In genomic region chrX:21874182-21874581, GRCh38 we compare ENCODE assay signal across 6 cellular contexts. TPM values are rescaled to one million over a fixed set of nuclear protein-coding genes. Genes with fewer than 3 reads are reported as not detected.
A peak's percentile ranks its signal among the peaks of the same experiment; 100 is the strongest.
DNase-seq lines count a peak whose midpoint lies in the region; ATAC-seq, FAIRE-seq and TF ChIP-seq lines count a peak whose summit lies in the region.
"Not testable (repeated sequence)": the region's sequence is repeated elsewhere in the genome, so short reads cannot be mapped to it uniquely, and the experiment has no call there.
"Had no signal": no experiment of that assay in that cellular context is flagged by ENCODE, and none has a peak within 500 bp of the region (broad histone marks: within the 10 kb centered on the region; RNA-seq: fewer than 3 reads in every experiment).

No MANE protein-coding gene starts in this region.

- CTCF ChIA-PET in A549 (lab: Yijun Ruan, JAX): not testable (repeated sequence)

- not testable (repeated sequence) for H3K4me3 ChIP-seq in A549; astrocyte (ENCODE audit: insufficient read depth, low read depth, low read length); mucosa of descending colon; parathyroid adenoma (ENCODE audit: low read depth, low read length)

- H3K9me3 Mint-ChIP-seq in astrocyte (ENCODE audit: unreplicated experiment): not testable (repeated sequence)

- not testable (repeated sequence) for H3K4me1 ChIP-seq in A549; astrocyte (ENCODE audit: insufficient read depth, low read length); mucosa of descending colon (ENCODE audit: low read depth)
- H3K4me1 ChIP-seq in parathyroid adenoma: peaks cover 12% of the 10 kb centered on the region

- H3K27ac Mint-ChIP-seq in astrocyte (ENCODE audit: unreplicated experiment): not testable (repeated sequence)

- not testable (repeated sequence) for H3K27me3 ChIP-seq in astrocyte (ENCODE audit: insufficient read depth, low read length); parathyroid adenoma (ENCODE audit: control insufficient read depth, insufficient read depth, low read length)

- intact Hi-C loops in left colon (cut with DNase I, micrococcal nuclease); mucosa of descending colon (cut with DNase I, micrococcal nuclease): not testable (repeated sequence)

- H3K79me2 ChIP-seq in astrocyte (ENCODE audit: insufficient read depth, low read length); parathyroid adenoma: not testable (repeated sequence)

- DNase-seq in A549 (ENCODE audit: low read depth in 1 of 2, low spot score in 1 of 2); astrocyte (ENCODE audit: low read depth); left colon; mucosa of descending colon: not testable (repeated sequence)

- H3K36me3 Mint-ChIP-seq in astrocyte (ENCODE audit: low read depth, unreplicated experiment): not testable (repeated sequence)

- H3K36me3 ChIP-seq in astrocyte (ENCODE audit: insufficient read depth, low read length); mucosa of descending colon (ENCODE audit: low read depth); parathyroid adenoma (ENCODE audit: control insufficient read depth, insufficient read depth, low read length): not testable (repeated sequence)

- not testable (repeated sequence) for H3K4me3 Mint-ChIP-seq in astrocyte (ENCODE audit: unreplicated experiment)

- not testable (repeated sequence) for H3K9ac ChIP-seq in astrocyte (ENCODE audit: low read length); parathyroid adenoma

- POLR2A ChIA-PET in A549 (lab: Yijun Ruan, JAX): not testable (repeated sequence)

- not testable (repeated sequence) for TF ChIP-seq POLR2A in A549 (IDR thresholded peaks at IDR 0.05; ENCODE audit: low read length)

- not testable (repeated sequence) for H3K9me3 ChIP-seq in A549; astrocyte (ENCODE audit: insufficient read depth, low read depth, low read length); mucosa of descending colon; parathyroid adenoma (ENCODE audit: control insufficient read depth, low read length)

- not testable (repeated sequence) for H2AFZ ChIP-seq in astrocyte (ENCODE audit: low read depth, low read length); parathyroid adenoma

- H4K20me1 ChIP-seq in astrocyte (ENCODE audit: insufficient read depth, low read length): not testable (repeated sequence)

- TF ChIP-seq CTCF in A549 (IDR thresholded peaks at IDR 0.05); astrocyte (IDR thresholded peaks at IDR 0.05; ENCODE audit: insufficient read depth, low read depth, low read length); mucosa of descending colon (IDR thresholded peaks at IDR 0.05); parathyroid adenoma (IDR thresholded peaks at IDR 0.05): not testable (repeated sequence)

- FAIRE-seq in A549 (lab: Jason Lieb, UNC) (peak; percentile 13), astrocyte (lab: Jason Lieb, UNC) (peak; percentile 90)

- not testable (repeated sequence) for ATAC-seq in A549
- peak; percentile 58 for ATAC-seq in left colon
- peak; percentile 54 for ATAC-seq in mucosa of descending colon

- not testable (repeated sequence) for H3K27me3 Mint-ChIP-seq in astrocyte (ENCODE audit: low read depth, unreplicated experiment)

- not testable (repeated sequence) for H3K4me2 ChIP-seq in A549; astrocyte (ENCODE audit: low read length); parathyroid adenoma (ENCODE audit: low read length)

- 75% methylated on average over 3 of the region's 3 CpGs for WGBS in A549 (ENCODE audit: missing lambda C conversion rate)

- H3K27ac ChIP-seq in A549; astrocyte (ENCODE audit: low read depth, low read length): not testable (repeated sequence)
- peak overlapping the region; percentile 29 for H3K27ac ChIP-seq in parathyroid adenoma

- TF ChIP-seq EP300 in A549 (IDR thresholded peaks at IDR 0.05): not testable (repeated sequence)

- H3K4me1 Mint-ChIP-seq in astrocyte (ENCODE audit: low read depth, unreplicated experiment): not testable (repeated sequence)

- not testable (repeated sequence) for TF ChIP-seq RAD21 in A549 (conservative IDR thresholded peaks at IDR 0.05 in 1 of 2, IDR thresholded peaks at IDR 0.05 in 1 of 2)

RNA-seq across cellular contexts. Expression of gene YY2, which starts 18.4 kb away (rescaled TPM):
- polyA plus RNA-seq in A549 (2011; rRNA removed): 1.8 and 2.2 TPM in 2 replicates
- 1.4 and 1.5 TPM in 2 replicates for polyA plus RNA-seq in A549 (2012; cell fraction: cytosol; rRNA removed)
- 3.8 and 4.2 TPM in 2 replicates for polyA plus RNA-seq in A549 (2012; cell fraction: nucleus; rRNA removed)
- polyA plus RNA-seq in A549 (2017; fragmentation: RNase III; extraction: RNeasy Plus Mini Kit Qiagen cat#74134 plus additional on column Dnase treatment): 2.6 to 3.2 TPM (median 3.2 TPM) in 3 replicates
- polyA minus RNA-seq in A549 (2011; rRNA and poly(A)+ RNA removed): 1.3 and 1.8 TPM in 2 replicates
- total RNA-seq in astrocyte: 2.0 and 3.4 TPM in 2 replicates
- 1 to 10 TPM in 1 of 2 donors, under 1 TPM in 1; 0.95 to 1.2 TPM for total RNA-seq in left colon
- total RNA-seq in mucosa of descending colon: 1 to 10 TPM; 1.2 to 1.9 (median 1.9) TPM
- total RNA-seq: G401 had no signal

RNA-seq across cellular contexts. Expression of gene MBTPS2, which starts 34.8 kb away (rescaled TPM):
- polyA plus RNA-seq in A549 (2011; rRNA removed) (56.5 and 65.6 TPM in 2 replicates), A549 (2017; fragmentation: RNase III; extraction: RNeasy Plus Mini Kit Qiagen cat#74134 plus additional on column Dnase treatment) (24.0 to 24.7 TPM (median 24.3 TPM) in 3 replicates)
- 13.3 and 14.7 TPM in 2 replicates for polyA plus RNA-seq in A549 (2012; cell fraction: cytosol; rRNA removed)
- polyA plus RNA-seq in A549 (2012; cell fraction: nucleus; rRNA removed): 8.7 and 9.6 TPM in 2 replicates
- 42.7 and 44.0 TPM in 2 replicates for polyA minus RNA-seq in A549 (2011; rRNA and poly(A)+ RNA removed)
- total RNA-seq in astrocyte (18.8 and 19.8 TPM in 2 replicates), left colon (1 to 10 TPM; 8.5 to 8.6 TPM), mucosa of descending colon (10 to 100 TPM in 1 of 3 donors, 1 to 10 TPM in 2; 8.2 to 12.0 (median 9.5) TPM)
